10 cellular contexts compared by ENCODE assay signal in the genomic region with DNA sequence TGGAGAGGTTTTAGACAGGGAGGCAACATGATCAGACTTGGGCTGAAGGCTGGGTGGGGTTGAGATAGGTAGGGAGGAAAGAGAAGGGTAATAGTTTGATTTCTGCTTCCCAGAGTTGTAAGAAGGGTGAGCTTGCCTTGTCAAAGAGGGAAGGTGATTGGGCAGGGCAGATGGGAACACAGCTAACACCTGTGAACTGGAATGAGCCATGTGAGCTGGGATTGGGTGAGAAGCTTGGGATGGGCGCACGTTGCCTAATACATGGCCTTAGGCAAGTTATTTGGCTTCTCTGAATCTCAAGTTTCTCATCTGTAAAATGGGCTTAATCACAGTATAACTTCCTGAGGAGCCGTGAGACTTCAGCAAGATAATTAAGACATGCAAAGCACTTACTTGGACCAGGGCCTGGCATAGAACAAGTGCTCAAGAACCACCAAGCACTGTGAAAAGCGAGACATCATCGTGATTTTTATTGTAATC. TPM values are rescaled to one million over a fixed set of nuclear protein-coding genes. Genes with fewer than 3 reads are reported as not detected.
DNase-seq lines count a peak whose midpoint lies in the region; ATAC-seq lines count a peak whose summit lies in the region.
"Had no signal": no experiment of that assay in that cellular context is flagged by ENCODE, and none has a peak within 500 bp of the region (broad histone marks: within the 10 kb centered on the region; RNA-seq: fewer than 3 reads in every experiment).

No MANE protein-coding gene starts in this region.

- no peaks in the 10 kb centered on the region for H3K27me3 Mint-ChIP-seq in CD8-positive, alpha-beta memory T cell
- no peaks in the 10 kb centered on the region for H3K27me3 Mint-ChIP-seq in activated CD8-positive, alpha-beta T cell treated with anti-CD3 and anti-CD28 coated beads, Interleukin-2, amount 10 ng/mL, durations not matched to agents 7 days and 5 days (ENCODE audit: low read depth)
- H3K27me3 Mint-ChIP-seq in naive B cell = no peaks in the 10 kb centered on the region

- POLR2A ChIA-PET in CD8-positive, alpha-beta memory T cell (lab: Charles Lee) = interaction anchor here (0.8 to 2.3 kb wide), 4 partner anchors 9 to 38 kb away, joined by 4 to 16 read pairs (median 10); no protein-coding TSS in a partner anchor
- POLR2A ChIA-PET in activated CD8-positive, alpha-beta T cell treated with anti-CD3 and anti-CD28 coated beads, Interleukin-2, amount 10 ng/mL, durations not matched to agents 7 days and 5 days (lab: Charles Lee) = interaction anchor here (0.6 to 5.6 kb wide), 7 partner anchors 8 to 45 kb away, joined by 3 to 69 read pairs (median 6); a partner anchor contains a TSS

- peaks cover 0 to 2% (median 0%) of the 10 kb centered on the region in 3 donors for H3K36me3 Mint-ChIP-seq in CD8-positive, alpha-beta memory T cell
- no peaks in the 10 kb centered on the region for H3K36me3 Mint-ChIP-seq in activated CD8-positive, alpha-beta T cell treated with anti-CD3 and anti-CD28 coated beads, Interleukin-2, amount 10 ng/mL, durations not matched to agents 7 days and 5 days (ENCODE audit: low read depth)
- H3K36me3 Mint-ChIP-seq in naive B cell = no peaks in the 10 kb centered on the region

- no peaks in the 10 kb centered on the region for H3K27me3 ChIP-seq in CD8-positive, alpha-beta memory T cell (ENCODE audit: insufficient read depth, low read length, poor library complexity, severe bottlenecking)

- H3K27ac ChIP-seq in CD8-positive, alpha-beta memory T cell (ENCODE audit: low read depth, low read length) = no peak overlapping the region

- H3K4me1 ChIP-seq in CD8-positive, alpha-beta memory T cell (ENCODE audit: insufficient read depth, low read length) = peaks cover 77% of the 10 kb centered on the region

- H3K4me3 ChIP-seq in CD8-positive, alpha-beta memory T cell (ENCODE audit: low read length) = no peak overlapping the region

- H3K9me3 Mint-ChIP-seq in CD8-positive, alpha-beta memory T cell = no peaks in the 10 kb centered on the region
- H3K9me3 Mint-ChIP-seq in activated CD8-positive, alpha-beta T cell treated with anti-CD3 and anti-CD28 coated beads, Interleukin-2, amount 10 ng/mL, durations not matched to agents 7 days and 5 days (ENCODE audit: insufficient read depth) = no peaks in the 10 kb centered on the region
- no peaks in the 10 kb centered on the region for H3K9me3 Mint-ChIP-seq in naive B cell

- CTCF ChIA-PET in CD8-positive, alpha-beta memory T cell (lab: Charles Lee) = interaction anchor here (1.0 to 5.4 kb wide), 11 partner anchors 7 to 43 kb away, joined by 3 to 42 read pairs (median 4); a partner anchor contains a TSS
- CTCF ChIA-PET in activated CD8-positive, alpha-beta T cell treated with anti-CD3 and anti-CD28 coated beads, Interleukin-2, amount 10 ng/mL, durations not matched to agents 7 days and 5 days (lab: Charles Lee) = interaction anchor here (0.7 to 5.8 kb wide), 10 partner anchors 8 to 44 kb away, joined by 3 to 41 read pairs (median 6); a partner anchor contains a TSS

- peak overlapping the region; percentile 21 to 92 (median 76) for H3K27ac Mint-ChIP-seq in CD8-positive, alpha-beta memory T cell
- peak overlapping the region; percentile 91 for H3K27ac Mint-ChIP-seq in activated CD8-positive, alpha-beta T cell treated with anti-CD3 and anti-CD28 coated beads, Interleukin-2, amount 10 ng/mL, durations not matched to agents 7 days and 5 days
- peak overlapping the region; percentile 74 to 98 (median 92) for H3K27ac Mint-ChIP-seq in naive B cell

- H3K36me3 ChIP-seq in CD8-positive, alpha-beta memory T cell (ENCODE audit: insufficient read depth, low read length) = no peaks in the 10 kb centered on the region

- no peak for ATAC-seq in activated CD8-positive, alpha-beta T cell treated with anti-CD3 and anti-CD28 coated beads, Interleukin-2, amount 10 ng/mL, durations not matched to agents 7 days and 5 days
- ATAC-seq in naive B cell (ENCODE audit: low read depth in 2 of 2) (no peak), GM18861 (IDR thresholded peaks at IDR 0.05; ENCODE audit: unreplicated experiment) (no peak)

- H3K4me1 Mint-ChIP-seq in CD8-positive, alpha-beta memory T cell = peaks cover 68 to 81% (median 76%) of the 10 kb centered on the region in 3 donors
- H3K4me1 Mint-ChIP-seq in activated CD8-positive, alpha-beta T cell treated with anti-CD3 and anti-CD28 coated beads, Interleukin-2, amount 10 ng/mL, durations not matched to agents 7 days and 5 days (ENCODE audit: low read depth) = peaks cover 88% of the 10 kb centered on the region
- H3K4me1 Mint-ChIP-seq in naive B cell = peaks cover 84 to 98% (median 94%) of the 10 kb centered on the region in 3 donors

- peak overlapping the region in 3 of 7 donors; percentile 4 to 35 (median 24) for H3K4me3 Mint-ChIP-seq in CD8-positive, alpha-beta memory T cell
- no peak overlapping the region for H3K4me3 Mint-ChIP-seq in activated CD8-positive, alpha-beta T cell treated with anti-CD3 and anti-CD28 coated beads, Interleukin-2, amount 10 ng/mL, durations not matched to agents 7 days and 5 days
- peak overlapping the region in 7 of 8 donors; percentile 18 to 88 (median 67) for H3K4me3 Mint-ChIP-seq in naive B cell

- DNase-seq in CD8-positive, alpha-beta memory T cell = no peak
- DNase-seq in HPDE6-E6E7 (ENCODE audit: extremely low spot score) (peak; percentile 75), naive B cell (no peak), NCI-H2227 (lab: John Stamatoyannopoulos, UW; ENCODE audit: unreplicated experiment) (no peak), Ammon's horn (ENCODE audit: low spot score) (no peak)
- DNase-seq in activated CD8-positive, alpha-beta T cell treated with anti-CD3 and anti-CD28 coated beads, Interleukin-2, amount 10 ng/mL, durations not matched to agents 7 days and 5 days = no peak
- no peak for DNase-seq in activated effector memory CD4-positive, alpha-beta T cell treated with Interleukin-2 at 50 U/mL for 16 hours
- DNase-seq: activated CD4-positive, alpha-beta T cell treated with anti-CD3 and anti-CD28 coated beads, Interleukin-2, amount 50 U/mL, for 48 hours; head of caudate nucleus had no signal

- H3K9me3 ChIP-seq in CD8-positive, alpha-beta memory T cell (ENCODE audit: low read length) = no peaks in the 10 kb centered on the region

RNA-seq across cellular contexts. Expression of a gene that starts 33.8 kb away (rescaled TPM):
- total RNA-seq in CD8-positive, alpha-beta memory T cell = 10 to 100 TPM; 18.4 to 19.3 TPM
- polyA plus RNA-seq in CD8-positive, alpha-beta memory T cell = 4.7 TPM
- total RNA-seq in activated CD8-positive, alpha-beta T cell treated with anti-CD3 and anti-CD28 coated beads, Interleukin-2, amount 10 ng/mL, durations not matched to agents 7 days and 5 days = 10 to 100 TPM; 31.4 to 34.4 TPM
- polyA plus RNA-seq in naive B cell (ENCODE audit: low read depth in 6 of 6) = 10 to 100 TPM; 23.9 to 52.0 (median 31.2) TPM
